Comparison of ENCODE assay signal across 1 cellular context in the genomic region with DNA sequence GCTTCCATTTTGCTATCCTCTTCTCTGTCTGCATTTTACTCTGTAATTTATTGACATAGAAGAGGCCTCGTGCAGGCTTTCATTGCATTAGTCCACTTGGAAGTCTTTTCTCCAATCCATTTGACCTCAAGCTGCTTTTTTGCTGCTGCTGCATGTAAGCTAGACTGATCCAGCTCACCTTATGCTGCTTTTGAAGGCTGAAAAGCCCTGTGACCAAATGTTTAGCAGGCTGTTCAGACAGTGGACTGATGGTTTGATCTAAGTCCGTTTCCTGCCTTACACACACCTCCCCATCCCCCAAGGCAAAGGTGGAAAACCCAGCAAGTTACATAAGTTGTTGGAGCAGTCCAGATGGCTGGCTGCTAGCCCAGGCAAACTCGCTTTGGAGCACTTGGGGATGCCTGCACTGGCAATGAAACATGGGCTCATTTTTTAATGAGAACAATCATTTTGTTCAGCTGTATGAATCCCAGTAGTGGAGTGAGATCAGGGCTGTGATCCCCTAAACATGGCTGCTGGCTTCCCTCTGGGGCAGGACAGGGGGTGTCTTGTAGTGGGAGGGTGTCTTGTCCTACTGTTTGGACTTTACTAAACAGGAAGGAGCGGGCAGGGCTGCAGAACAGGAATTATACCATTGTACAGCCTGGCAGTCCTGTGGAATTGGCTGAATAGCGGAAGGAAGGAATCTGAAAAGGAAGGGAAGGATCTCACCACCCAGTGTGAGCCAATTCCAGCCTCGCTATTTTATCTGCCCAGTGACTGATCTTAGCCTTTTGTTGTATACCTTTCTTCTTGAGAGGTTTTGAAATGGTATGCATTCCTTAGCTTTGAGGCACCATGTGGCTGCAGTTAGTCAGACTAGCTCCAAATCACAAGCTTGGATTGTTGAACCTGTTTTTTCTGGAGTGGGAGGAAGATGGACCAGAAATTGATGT.
TF ChIP-seq lines count a peak whose summit lies in the region.

No MANE protein-coding gene starts in this region.

TF ChIP-seq in H1, 55 proteins besides CTCF, POLR2A, EP300 and RAD21 (continued from another document):
- TF ChIP-seq, protein P1, sequence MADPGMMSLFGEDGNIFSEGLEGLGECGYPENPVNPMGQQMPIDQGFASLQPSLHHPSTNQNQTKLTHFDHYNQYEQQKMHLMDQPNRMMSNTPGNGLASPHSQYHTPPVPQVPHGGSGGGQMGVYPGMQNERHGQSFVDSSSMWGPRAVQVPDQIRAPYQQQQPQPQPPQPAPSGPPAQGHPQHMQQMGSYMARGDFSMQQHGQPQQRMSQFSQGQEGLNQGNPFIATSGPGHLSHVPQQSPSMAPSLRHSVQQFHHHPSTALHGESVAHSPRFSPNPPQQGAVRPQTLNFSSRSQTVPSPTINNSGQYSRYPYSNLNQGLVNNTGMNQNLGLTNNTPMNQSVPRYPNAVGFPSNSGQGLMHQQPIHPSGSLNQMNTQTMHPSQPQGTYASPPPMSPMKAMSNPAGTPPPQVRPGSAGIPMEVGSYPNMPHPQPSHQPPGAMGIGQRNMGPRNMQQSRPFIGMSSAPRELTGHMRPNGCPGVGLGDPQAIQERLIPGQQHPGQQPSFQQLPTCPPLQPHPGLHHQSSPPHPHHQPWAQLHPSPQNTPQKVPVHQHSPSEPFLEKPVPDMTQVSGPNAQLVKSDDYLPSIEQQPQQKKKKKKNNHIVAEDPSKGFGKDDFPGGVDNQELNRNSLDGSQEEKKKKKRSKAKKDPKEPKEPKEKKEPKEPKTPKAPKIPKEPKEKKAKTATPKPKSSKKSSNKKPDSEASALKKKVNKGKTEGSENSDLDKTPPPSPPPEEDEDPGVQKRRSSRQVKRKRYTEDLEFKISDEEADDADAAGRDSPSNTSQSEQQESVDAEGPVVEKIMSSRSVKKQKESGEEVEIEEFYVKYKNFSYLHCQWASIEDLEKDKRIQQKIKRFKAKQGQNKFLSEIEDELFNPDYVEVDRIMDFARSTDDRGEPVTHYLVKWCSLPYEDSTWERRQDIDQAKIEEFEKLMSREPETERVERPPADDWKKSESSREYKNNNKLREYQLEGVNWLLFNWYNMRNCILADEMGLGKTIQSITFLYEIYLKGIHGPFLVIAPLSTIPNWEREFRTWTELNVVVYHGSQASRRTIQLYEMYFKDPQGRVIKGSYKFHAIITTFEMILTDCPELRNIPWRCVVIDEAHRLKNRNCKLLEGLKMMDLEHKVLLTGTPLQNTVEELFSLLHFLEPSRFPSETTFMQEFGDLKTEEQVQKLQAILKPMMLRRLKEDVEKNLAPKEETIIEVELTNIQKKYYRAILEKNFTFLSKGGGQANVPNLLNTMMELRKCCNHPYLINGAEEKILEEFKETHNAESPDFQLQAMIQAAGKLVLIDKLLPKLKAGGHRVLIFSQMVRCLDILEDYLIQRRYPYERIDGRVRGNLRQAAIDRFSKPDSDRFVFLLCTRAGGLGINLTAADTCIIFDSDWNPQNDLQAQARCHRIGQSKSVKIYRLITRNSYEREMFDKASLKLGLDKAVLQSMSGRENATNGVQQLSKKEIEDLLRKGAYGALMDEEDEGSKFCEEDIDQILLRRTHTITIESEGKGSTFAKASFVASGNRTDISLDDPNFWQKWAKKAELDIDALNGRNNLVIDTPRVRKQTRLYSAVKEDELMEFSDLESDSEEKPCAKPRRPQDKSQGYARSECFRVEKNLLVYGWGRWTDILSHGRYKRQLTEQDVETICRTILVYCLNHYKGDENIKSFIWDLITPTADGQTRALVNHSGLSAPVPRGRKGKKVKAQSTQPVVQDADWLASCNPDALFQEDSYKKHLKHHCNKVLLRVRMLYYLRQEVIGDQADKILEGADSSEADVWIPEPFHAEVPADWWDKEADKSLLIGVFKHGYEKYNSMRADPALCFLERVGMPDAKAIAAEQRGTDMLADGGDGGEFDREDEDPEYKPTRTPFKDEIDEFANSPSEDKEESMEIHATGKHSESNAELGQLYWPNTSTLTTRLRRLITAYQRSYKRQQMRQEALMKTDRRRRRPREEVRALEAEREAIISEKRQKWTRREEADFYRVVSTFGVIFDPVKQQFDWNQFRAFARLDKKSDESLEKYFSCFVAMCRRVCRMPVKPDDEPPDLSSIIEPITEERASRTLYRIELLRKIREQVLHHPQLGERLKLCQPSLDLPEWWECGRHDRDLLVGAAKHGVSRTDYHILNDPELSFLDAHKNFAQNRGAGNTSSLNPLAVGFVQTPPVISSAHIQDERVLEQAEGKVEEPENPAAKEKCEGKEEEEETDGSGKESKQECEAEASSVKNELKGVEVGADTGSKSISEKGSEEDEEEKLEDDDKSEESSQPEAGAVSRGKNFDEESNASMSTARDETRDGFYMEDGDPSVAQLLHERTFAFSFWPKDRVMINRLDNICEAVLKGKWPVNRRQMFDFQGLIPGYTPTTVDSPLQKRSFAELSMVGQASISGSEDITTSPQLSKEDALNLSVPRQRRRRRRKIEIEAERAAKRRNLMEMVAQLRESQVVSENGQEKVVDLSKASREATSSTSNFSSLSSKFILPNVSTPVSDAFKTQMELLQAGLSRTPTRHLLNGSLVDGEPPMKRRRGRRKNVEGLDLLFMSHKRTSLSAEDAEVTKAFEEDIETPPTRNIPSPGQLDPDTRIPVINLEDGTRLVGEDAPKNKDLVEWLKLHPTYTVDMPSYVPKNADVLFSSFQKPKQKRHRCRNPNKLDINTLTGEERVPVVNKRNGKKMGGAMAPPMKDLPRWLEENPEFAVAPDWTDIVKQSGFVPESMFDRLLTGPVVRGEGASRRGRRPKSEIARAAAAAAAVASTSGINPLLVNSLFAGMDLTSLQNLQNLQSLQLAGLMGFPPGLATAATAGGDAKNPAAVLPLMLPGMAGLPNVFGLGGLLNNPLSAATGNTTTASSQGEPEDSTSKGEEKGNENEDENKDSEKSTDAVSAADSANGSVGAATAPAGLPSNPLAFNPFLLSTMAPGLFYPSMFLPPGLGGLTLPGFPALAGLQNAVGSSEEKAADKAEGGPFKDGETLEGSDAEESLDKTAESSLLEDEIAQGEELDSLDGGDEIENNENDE (IDR thresholded peaks at IDR 0.05; ENCODE audit: insufficient replicate concordance, low read length), result no peak
- TF ChIP-seq PHF8 (conservative IDR thresholded peaks at IDR 0.05; ENCODE audit: low read depth, low read length) (no peak), FOSL1 (IDR thresholded peaks at IDR 0.05; ENCODE audit: insufficient read depth, low read depth, low read length) (no peak)
